Comparison of ENCODE assay signal across 8 cellular contexts in genomic region chr5:65926893-65927292, GRCh38. TPM values are rescaled to one million over a fixed set of nuclear protein-coding genes. Genes with fewer than 3 reads are reported as not detected.
A peak's percentile ranks its signal among the peaks of the same experiment; 100 is the strongest.
DNase-seq lines count a peak whose midpoint lies in the region; ATAC-seq and TF ChIP-seq lines count a peak whose summit lies in the region.

No MANE protein-coding gene starts in this region.

- TF ChIP-seq CTCF in 22Rv1 (IDR thresholded peaks at IDR 0.05) (no peak), GM12864 (IDR thresholded peaks at IDR 0.05; ENCODE audit: low read depth, low read length, missing control alignments) (no peak), WERI-Rb-1 (IDR thresholded peaks at IDR 0.05; ENCODE audit: low read depth, low read length) (no peak), fibroblast of pulmonary artery (IDR thresholded peaks at IDR 0.05; ENCODE audit: low read length, missing control alignments) (no peak), psoas muscle (IDR thresholded peaks at IDR 0.05) (no peak)

- intact Hi-C loops in psoas muscle (cut with DNase I): loop anchor here (2.0 to 10.0 kb wide), 7 partner anchors 40 to 218 kb away; partner anchors contain the start of gene SREK1 (in 2 of the 2)

- no peak for DNase-seq in GM12864 (ENCODE audit: low read depth)
- no peak for DNase-seq in WERI-Rb-1
- DNase-seq in fibroblast of pulmonary artery (ENCODE audit: low read depth): peak; percentile 16
- no peak for DNase-seq in psoas muscle

- H3K9me3 ChIP-seq in WERI-Rb-1 (ENCODE audit: severe bottlenecking) (no peaks in the 10 kb centered on the region), psoas muscle (no peaks in the 10 kb centered on the region)

- no peak for TF ChIP-seq POLR2A in GM18505 (IDR thresholded peaks at IDR 0.05; ENCODE audit: borderline replicate concordance, extremely low read depth, insufficient read depth, insufficient read length)

- peak overlapping the region; percentile 99 for H3K4me3 ChIP-seq in GM12864 (ENCODE audit: low read depth, low read length)
- peak overlapping the region; percentile 69 for H3K4me3 ChIP-seq in WERI-Rb-1 (ENCODE audit: low read depth, low read length)
- H3K4me3 ChIP-seq in fibroblast of pulmonary artery (replicated peaks; ENCODE audit: low read depth, low read length): peak overlapping the region; percentile 71
- peak overlapping the region; percentile 95 for H3K4me3 ChIP-seq in psoas muscle

- ATAC-seq in psoas muscle (no peak), HG02885 (IDR thresholded peaks at IDR 0.05; ENCODE audit: poor library complexity, unreplicated experiment) (no peak), GM21786 (IDR thresholded peaks at IDR 0.05; ENCODE audit: unreplicated experiment) (no peak), GM18505 (IDR thresholded peaks at IDR 0.05; ENCODE audit: unreplicated experiment) (no peak)

- H3K27me3 ChIP-seq in WERI-Rb-1 (ENCODE audit: insufficient read depth, low read depth, severe bottlenecking): no peaks in the 10 kb centered on the region
- no peaks in the 10 kb centered on the region for H3K27me3 ChIP-seq in psoas muscle (ENCODE audit: insufficient read depth in 3 of 3, low read length in 2 of 3)

- H3K36me3 ChIP-seq in WERI-Rb-1: peaks cover 10% of the 10 kb centered on the region; the same call in 1 of the 2 replicates
- no peaks in the 10 kb centered on the region for H3K36me3 ChIP-seq in psoas muscle (ENCODE audit: insufficient read depth in 1 of 2, low read depth in 1 of 2)

- H3K4me1 ChIP-seq in psoas muscle: peaks cover 30% of the 10 kb centered on the region

- H3K27ac ChIP-seq in 22Rv1 (peak overlapping the region; percentile 97), WERI-Rb-1 (peak overlapping the region; percentile 99), psoas muscle (peak overlapping the region; percentile 100)

- 0% methylated on average over 16 of the region's 16 CpGs for WGBS in psoas muscle, 3 donors

RNA-seq across cellular contexts. Expression of gene ERBIN, which starts 0.5 kb away (rescaled TPM):
- 10 to 100 TPM; 28.8 to 56.6 (median 45.6) TPM for total RNA-seq in psoas muscle
- polyA plus RNA-seq in psoas muscle: 10 to 100 TPM in 2 of 3 donors, 1 to 10 TPM in 1; 8.3 to 17.6 (median 10.1) TPM
